In genomic region chr5:168360521-168361285, GRCh38 we compare ENCODE assay signal across 25 cellular contexts.
DNase-seq lines count a peak whose midpoint lies in the region; TF ChIP-seq lines count a peak whose summit lies in the region.
"Had no signal": no experiment of that assay in that cellular context is flagged by ENCODE, and none has a peak within 500 bp of the region (broad histone marks: within the 10 kb centered on the region; RNA-seq: fewer than 3 reads in every experiment).

No MANE protein-coding gene starts in this region.

- no peak overlapping the region for H3K4me3 Mint-ChIP-seq in nephron progenitor cell
- H3K4me3 Mint-ChIP-seq: CD8-positive, alpha-beta memory T cell; GM23338 had no signal

- DNase-seq in LNCaP clone FGC (ENCODE audit: low read depth) (no peak), epithelial cell of esophagus (ENCODE audit: low read depth) (peak; percentile 68), nephron progenitor cell (no peak), NCI-H526 (lab: John Stamatoyannopoulos, UW) (no peak), OCI-M1 (lab: John Stamatoyannopoulos, UW) (no peak), LoVo (ENCODE audit: low spot score) (no peak)
- no peak for DNase-seq in stimulated activated CD8-positive, alpha-beta memory T cell treated with anti-CD3 and anti-CD28 coated beads, Interleukin-4, amount 100 ng/mL, for 48 hours
- DNase-seq: AML-193; C1 segment of cervical spinal cord; CD8-positive, alpha-beta memory T cell; DMS79 treated with DMSO at 0.1 percent for 48 hours; KBM-7; NCI-H1092 treated with DMSO at 0.1 percent for 48 hours; NCI-H1436 treated with DMSO at 0.1 percent for 48 hours; NCI-H1930; NCI-H2227 treated with DMSO at 0.1 percent for 48 hours; NCI-H510A; NCI-H774; NK-92 treated with Interleukin-12 subunit alpha and Interleukin-12 subunit beta, amount 100 ng/mL, for 24 hours; Right ventricle myocardium superior had no signal

- H3K27me3 Mint-ChIP-seq in nephron progenitor cell (ENCODE audit: low read depth, poor library complexity), result peaks cover 31% of the 10 kb centered on the region

- no peaks in the 10 kb centered on the region for H3K36me3 Mint-ChIP-seq in nephron progenitor cell (ENCODE audit: low read depth)
- H3K36me3 Mint-ChIP-seq: CD8-positive, alpha-beta memory T cell had no signal

- H3K27ac ChIP-seq in 22Rv1, result peak overlapping the region; percentile 87
- H3K27ac ChIP-seq: HL-60 had no signal

- peaks cover 36% of the 10 kb centered on the region for H3K4me1 Mint-ChIP-seq in nephron progenitor cell
- H3K4me1 Mint-ChIP-seq: CD8-positive, alpha-beta memory T cell had no signal

- H3K27ac Mint-ChIP-seq in nephron progenitor cell, result peak overlapping the region; percentile 69
- H3K27ac Mint-ChIP-seq: CD8-positive, alpha-beta memory T cell; GM23338 had no signal

- TF ChIP-seq CTCF in 22Rv1 (IDR thresholded peaks at IDR 0.05) (no peak), LNCaP clone FGC (IDR thresholded peaks at IDR 0.05; ENCODE audit: control insufficient read depth, extremely low read depth, insufficient read depth) (0 out of 2 replicates have a peak, but pooled peaks have one; percentile 1), epithelial cell of esophagus (IDR thresholded peaks at IDR 0.05; ENCODE audit: insufficient read depth, low read depth, low read length, missing control alignments) (no peak), nephron progenitor cell (IDR thresholded peaks at IDR 0.05) (no peak)

- H3K9me3 Mint-ChIP-seq in nephron progenitor cell, result no peaks in the 10 kb centered on the region
- H3K9me3 Mint-ChIP-seq: CD8-positive, alpha-beta memory T cell; GM23338 had no signal

- H3K4me3 ChIP-seq in LNCaP clone FGC (ENCODE audit: low read depth, low read length) (no peak overlapping the region), epithelial cell of esophagus (ENCODE audit: low read length) (no peak overlapping the region)
- H3K4me3 ChIP-seq: GM12878, GM23338, HAP-1 had no signal
